In genomic region chr10:4596951-4597350, GRCh38 we compare ENCODE assay signal across 34 cellular contexts.
DNase-seq lines count a peak whose midpoint lies in the region; ATAC-seq and TF ChIP-seq lines count a peak whose summit lies in the region.
"Had no signal": no experiment of that assay in that cellular context is flagged by ENCODE, and none has a peak within 500 bp of the region (broad histone marks: within the 10 kb centered on the region; RNA-seq: fewer than 3 reads in every experiment).

No MANE protein-coding gene starts in this region.

- H3K27ac Mint-ChIP-seq in activated T-helper 17 cell treated with anti-CD3 and anti-CD28 coated beads, Interleukin-2, amount 50 U/mL, for 72 hours, result no peak overlapping the region
- H3K27ac Mint-ChIP-seq: activated CD4-positive, alpha-beta memory T cell treated with anti-CD3 and anti-CD28 coated beads, Interleukin-2, amount 10 ng/mL, durations not matched to agents 7 days and 5 days; activated naive CD8-positive, alpha-beta T cell; natural killer cell; stimulated activated naive B cell treated with anti-CD40 and anti-IgM and Interleukin-4, amounts not matched to agents 10 μg/mL and 1 μg/mL and 100 μg/mL, for 72 hours had no signal

- H3K4me1 ChIP-seq in gastroesophageal sphincter, result no peaks in the 10 kb centered on the region
- H3K4me1 ChIP-seq: BLaER1 treated with 17β-estradiol and CSF1 and Interleukin-3, amounts not matched to agents 10 nM and 100 nM; heart right ventricle; Peyer's patch had no signal

- in situ Hi-C loops in GM13976 (cut with MboI; ENCODE audit: low sequenced_read_pairs, unreplicated experiment), result no loop called here

- TF ChIP-seq EP300 in gastroesophageal sphincter (IDR thresholded peaks at IDR 0.05), result no peak

- no peaks in the 10 kb centered on the region for H3K27me3 Mint-ChIP-seq in activated T-helper 17 cell treated with anti-CD3 and anti-CD28 coated beads, Interleukin-2, amount 50 U/mL, for 72 hours
- H3K27me3 Mint-ChIP-seq: activated naive CD8-positive, alpha-beta T cell had no signal

- no peaks in the 10 kb centered on the region for H3K36me3 Mint-ChIP-seq in activated T-helper 17 cell treated with anti-CD3 and anti-CD28 coated beads, Interleukin-2, amount 50 U/mL, for 72 hours (ENCODE audit: low read depth)
- H3K36me3 Mint-ChIP-seq: activated naive CD8-positive, alpha-beta T cell; natural killer cell; stimulated activated naive B cell treated with anti-CD40 and anti-IgM and Interleukin-4, amounts not matched to agents 10 μg/mL and 1 μg/mL and 100 μg/mL, for 72 hours had no signal

- H3K4me1 Mint-ChIP-seq in activated T-helper 17 cell treated with anti-CD3 and anti-CD28 coated beads, Interleukin-2, amount 50 U/mL, for 72 hours, result no peaks in the 10 kb centered on the region
- H3K4me1 Mint-ChIP-seq: activated CD4-positive, alpha-beta memory T cell treated with anti-CD3 and anti-CD28 coated beads, Interleukin-2, amount 10 ng/mL, durations not matched to agents 7 days and 5 days; natural killer cell; stimulated activated naive B cell treated with anti-CD40 and anti-IgM and Interleukin-4, amounts not matched to agents 10 μg/mL and 1 μg/mL and 100 μg/mL, for 72 hours had no signal

- no peak overlapping the region for H3K4me3 Mint-ChIP-seq in activated T-helper 17 cell treated with anti-CD3 and anti-CD28 coated beads, Interleukin-2, amount 50 U/mL, for 72 hours
- H3K4me3 Mint-ChIP-seq: activated CD4-positive, alpha-beta memory T cell treated with anti-CD3 and anti-CD28 coated beads, Interleukin-2, amount 10 ng/mL, durations not matched to agents 7 days and 5 days; activated naive CD8-positive, alpha-beta T cell; natural killer cell; stimulated activated naive B cell treated with anti-CD40 and anti-IgM and Interleukin-4, amounts not matched to agents 10 μg/mL and 1 μg/mL and 100 μg/mL, for 72 hours had no signal

- no peak for ATAC-seq in activated T-helper 17 cell treated with anti-CD3 and anti-CD28 coated beads, Interleukin-2, amount 50 U/mL, for 72 hours (replicated peaks)
- ATAC-seq in HG03520 (IDR thresholded peaks at IDR 0.05; ENCODE audit: unreplicated experiment), result no peak
- ATAC-seq in gastroesophageal sphincter, result no peak
- ATAC-seq: heart right ventricle; natural killer cell; stimulated activated naive B cell treated with anti-CD40 and anti-IgM and Interleukin-4, amounts not matched to agents 10 μg/mL and 1 μg/mL and 100 μg/mL, for 72 hours had no signal

- H3K4me3 ChIP-seq in AG10803 (ENCODE audit: low read length) (no peak overlapping the region), gastroesophageal sphincter (no peak overlapping the region)
- H3K4me3 ChIP-seq: BLaER1 treated with 17β-estradiol and CSF1 and Interleukin-3, amounts not matched to agents 10 nM and 100 nM; cardiac muscle cell; heart right ventricle; Peyer's patch had no signal

- H3K27me3 ChIP-seq in gastroesophageal sphincter, result no peaks in the 10 kb centered on the region
- H3K27me3 ChIP-seq: BLaER1 treated with 17β-estradiol and CSF1 and Interleukin-3, amounts not matched to agents 10 nM and 100 nM; cardiac muscle cell; heart right ventricle; Peyer's patch had no signal

- no peak for TF ChIP-seq POLR2A in gastroesophageal sphincter (IDR thresholded peaks at IDR 0.05)

- H3K27ac ChIP-seq in gastroesophageal sphincter, result no peak overlapping the region
- H3K27ac ChIP-seq: BLaER1 treated with 17β-estradiol and CSF1 and Interleukin-3, amounts not matched to agents 10 nM and 100 nM; cardiac muscle cell; heart right ventricle; Peyer's patch had no signal

- no peaks in the 10 kb centered on the region for H3K9me3 Mint-ChIP-seq in activated T-helper 17 cell treated with anti-CD3 and anti-CD28 coated beads, Interleukin-2, amount 50 U/mL, for 72 hours
- H3K9me3 Mint-ChIP-seq: activated CD4-positive, alpha-beta memory T cell treated with anti-CD3 and anti-CD28 coated beads, Interleukin-2, amount 10 ng/mL, durations not matched to agents 7 days and 5 days; natural killer cell had no signal

- TF ChIP-seq CTCF in AG10803 (conservative IDR thresholded peaks at IDR 0.05; ENCODE audit: low read length) (no peak), GM13976 (IDR thresholded peaks at IDR 0.05; ENCODE audit: borderline replicate concordance, control extremely low read depth, extremely low read depth, insufficient read depth, missing control alignments) (no peak), gastroesophageal sphincter (IDR thresholded peaks at IDR 0.05) (no peak)

- H3K9me3 ChIP-seq in gastroesophageal sphincter, result no peaks in the 10 kb centered on the region
- H3K9me3 ChIP-seq: Peyer's patch had no signal

- H3K36me3 ChIP-seq in gastroesophageal sphincter, result no peaks in the 10 kb centered on the region
- H3K36me3 ChIP-seq: BLaER1 treated with 17β-estradiol and CSF1 and Interleukin-3, amounts not matched to agents 10 nM and 100 nM; cardiac muscle cell; heart right ventricle; Peyer's patch had no signal

- DNase-seq in AG10803 (ENCODE audit: low read depth), result peak; percentile 57
- DNase-seq in GM04503 (ENCODE audit: low read depth), result peak; percentile 23
- DNase-seq in dedifferentiated amniotic fluid mesenchymal stem cell (ENCODE audit: extremely low spot score), result peak; percentile 21
- peak; percentile 3 for DNase-seq in iris pigment epithelial cell (ENCODE audit: low read depth)
- no peak for DNase-seq in GM13976 (ENCODE audit: low spot score)
- DNase-seq: activated CD4-positive, alpha-beta memory T cell treated with anti-CD3 and anti-CD28 coated beads, Interleukin-2, amount 10 ng/mL, durations not matched to agents 7 days and 5 days; activated CD8-positive, alpha-beta memory T cell treated with anti-CD3 and anti-CD28 coated beads, Interleukin-2, amount 50 U/mL, for 4 hours; aorta; DMS153; effector CD8-positive, alpha-beta T cell; foreskin melanocyte; GDM1; GOT3; heart right ventricle; KBM-7; kidney glomerular epithelial cell; midbrain; natural killer cell; NCI-H1092 treated with DMSO at 0.1 percent for 48 hours; NCI-H187; NCI-H2171 treated with DMSO at 0.1 percent for 48 hours; NCI-H524; occipital lobe; Peyer's patch; SHP77; stimulated activated naive B cell treated with anti-CD40 and anti-IgM and Interleukin-4, amounts not matched to agents 10 μg/mL and 1 μg/mL and 100 μg/mL, for 72 hours; substantia nigra; trophoblast cell had no signal

- WGBS in gastroesophageal sphincter (ENCODE audit: low coverage in 1 of 2), 2 donors, result 73% methylated on average over 1 of the region's 1 CpG; no CpG with 5 or more reads in 1 of the 2 donors
